ENCODE assay signal across 8 cellular contexts in the genomic region with DNA sequence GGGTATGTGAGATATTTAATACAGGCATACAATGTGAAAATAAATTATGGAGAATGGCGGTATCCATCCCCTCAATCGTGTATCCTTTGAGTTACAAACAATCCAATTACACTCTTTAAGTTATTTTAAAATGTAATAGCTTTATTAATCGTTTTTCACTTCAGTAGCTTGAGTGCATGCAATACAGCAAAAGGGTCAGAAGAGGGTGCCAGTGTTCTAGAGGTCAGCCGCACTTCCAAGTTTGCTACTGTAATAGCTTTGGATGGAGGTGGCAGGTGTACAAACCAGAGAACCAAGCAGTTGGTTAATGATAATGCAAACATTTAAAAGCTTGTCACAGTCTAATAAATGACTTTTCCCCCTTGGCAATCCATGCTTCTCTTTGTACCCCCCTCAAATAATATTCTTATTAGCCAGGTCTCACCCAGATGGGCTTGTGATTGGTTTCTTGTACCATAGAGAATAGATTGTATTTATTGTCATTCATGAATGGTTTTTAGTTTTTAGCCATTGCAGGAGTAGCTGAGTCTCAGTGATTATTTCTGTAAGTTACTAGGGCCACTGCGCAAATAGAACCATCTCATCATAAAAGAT.
A peak's percentile ranks its signal among the peaks of the same experiment; 100 is the strongest.
DNase-seq lines count a peak whose midpoint lies in the region; ATAC-seq and TF ChIP-seq lines count a peak whose summit lies in the region.

No MANE protein-coding gene starts in this region.

- H4K91ac ChIP-seq in H9 (ENCODE audit: insufficient read length, low read depth, low read length), result no peak overlapping the region

- H4K8ac ChIP-seq in H9 (replicated peaks; ENCODE audit: insufficient read length, low read depth, low read length), result no peak overlapping the region

- in situ Hi-C loops in ACHN (cut with HindIII; ENCODE audit: low pct_ligation_motif_present, low pct_unique_long_range_greater_than_20kb, low sequenced_read_pairs), result loop anchor here (10.0 kb wide), 1 partner anchor 457 kb away; no protein-coding TSS in a partner anchor

- H3K36me3 ChIP-seq in liver (ENCODE audit: control insufficient read depth in 4 of 4, insufficient read depth in 3 of 4, low read depth in 1 of 4, low read length in 3 of 4), result peaks cover 0 to 2% (median 0%) of the 10 kb centered on the region in 4 donors

- H2AFZ ChIP-seq in H9 (ENCODE audit: low read length), result no peak overlapping the region

- no peak overlapping the region for H3K4me2 ChIP-seq in H9 (ENCODE audit: insufficient read depth, insufficient read length, low read length)

- H4K20me1 ChIP-seq in H9 (ENCODE audit: control insufficient read depth, insufficient read depth, insufficient read length), result no peaks in the 10 kb centered on the region

- no peak overlapping the region for H3K23ac ChIP-seq in H9 (ENCODE audit: insufficient read length, low read depth, low read length)

- H3K27ac ChIP-seq in H9 (ENCODE audit: insufficient read length, low read depth, low read length) (no peak overlapping the region), coronary artery (no peak overlapping the region), liver (ENCODE audit: low read depth in 1 of 2, low read length in 2 of 2) (no peak overlapping the region)

- no peaks in the 10 kb centered on the region for H3K9me3 Mint-ChIP-seq in H9

- peaks cover 0 to 3% (median 0%) of the 10 kb centered on the region in 3 experiments; a peak in 2 of 7 replicates for H3K36me3 Mint-ChIP-seq in H9 (ENCODE audit: insufficient read depth in 1 of 3, low read depth in 3 of 3)

- no peaks in the 10 kb centered on the region for H3K79me2 ChIP-seq in H9 (ENCODE audit: insufficient read depth, low read length)

- TF ChIP-seq CTCF in H9 (conservative IDR thresholded peaks at IDR 0.05) (peak; percentile 98), coronary artery (IDR thresholded peaks at IDR 0.05) (peak; percentile 88), liver (IDR thresholded peaks at IDR 0.05; ENCODE audit: low read depth, low read length, missing input control) (peak; percentile 94)

- peak; percentile 98 to 99 for TF ChIP-seq RAD21 in liver (IDR thresholded peaks at IDR 0.05)

- no peak overlapping the region for H2BK12ac ChIP-seq in H9 (ENCODE audit: insufficient read length, low read depth, low read length)

- no peak overlapping the region for H3K18ac ChIP-seq in H9 (ENCODE audit: insufficient read length, low read depth, low read length)

- DNase-seq in ACHN (peak; percentile 84), H9 (peak; percentile 65), NCI-H510A treated with DMSO at 0.1 percent for 48 hours (lab: John Stamatoyannopoulos, UW) (peak; percentile 86), coronary artery (ENCODE audit: low spot score) (no peak)
- peak; percentile 52 to 66 for DNase-seq in activated CD4-positive, alpha-beta T cell treated with anti-CD3 and anti-CD28 coated beads for 4 hours
- DNase-seq in stimulated activated CD4-positive, alpha-beta T cell treated with anti-CD3 and anti-CD28 coated beads, TNF-alpha, amount 100 ng/mL, for 4 hours (ENCODE audit: low read depth in 3 of 3), result peak; percentile 21 to 52 (median 35)

- no peak overlapping the region for H3K14ac ChIP-seq in H9 (ENCODE audit: insufficient read depth, low read length)

- H3K27ac Mint-ChIP-seq in H9, result no peak overlapping the region

- WGBS in H9 (ENCODE audit: extremely low coverage, insufficient read length, low lambda C conversion rate), result no CpG with 5 or more reads among the region's 5 CpGs
- WGBS in liver, result 24% methylated on average over 5 of the region's 5 CpGs

- no peak overlapping the region for H3K4me3 Mint-ChIP-seq in H9

- H3K56ac ChIP-seq in H9 (ENCODE audit: insufficient read length, low read depth, low read length), result no peak overlapping the region

- H2BK5ac ChIP-seq in H9 (ENCODE audit: insufficient read length, low read length), result no peak overlapping the region

- H3K23me2 ChIP-seq in H9 (ENCODE audit: insufficient read length, low read depth, low read length, poor library complexity, severe bottlenecking), result no peaks in the 10 kb centered on the region

- no peaks in the 10 kb centered on the region for H3K79me1 ChIP-seq in H9 (ENCODE audit: insufficient read depth, low read depth, low read length, poor library complexity, severe bottlenecking)

- no peak overlapping the region for H3K4me3 ChIP-seq in coronary artery
- H3K4me3 ChIP-seq in liver (ENCODE audit: low read depth in 1 of 3, low read length in 3 of 3), result no peak overlapping the region

- H2BK20ac ChIP-seq in H9 (ENCODE audit: low read depth, low read length, poor library complexity, severe bottlenecking), result no peak overlapping the region

- no peaks in the 10 kb centered on the region for H3K4me1 ChIP-seq in H9 (ENCODE audit: insufficient read depth, low read length)
- no peaks in the 10 kb centered on the region for H3K4me1 ChIP-seq in liver (ENCODE audit: control insufficient read depth in 4 of 4, insufficient read depth in 4 of 4, low read length in 3 of 4)

- no peak overlapping the region for H4K5ac ChIP-seq in H9 (ENCODE audit: insufficient read length, low read depth, low read length)

- peaks cover 2% of the 10 kb centered on the region; the same call in 1 of the 2 replicates for H3K27me3 ChIP-seq in H9 (ENCODE audit: insufficient read depth, low read length)
- H3K27me3 ChIP-seq in liver (ENCODE audit: control insufficient read depth in 4 of 4, insufficient read depth in 4 of 4, low read length in 3 of 4), result no peaks in the 10 kb centered on the region

- no peak overlapping the region for H2BK15ac ChIP-seq in H9 (ENCODE audit: low read depth, low read length)

- no peak overlapping the region for H3K4ac ChIP-seq in H9 (ENCODE audit: low read depth, low read length)

- H2AK5ac ChIP-seq in H9 (ENCODE audit: insufficient read length, low read length), result no peak overlapping the region

- no peaks in the 10 kb centered on the region for H3K4me1 Mint-ChIP-seq in H9

- H3K9me3 ChIP-seq in H9 (ENCODE audit: control insufficient read depth, low read depth, low read length) (no peaks in the 10 kb centered on the region), liver (ENCODE audit: control insufficient read depth in 4 of 4, low read length in 3 of 4) (no peaks in the 10 kb centered on the region)

- peaks cover 33% of the 10 kb centered on the region for H3K27me3 Mint-ChIP-seq in H9 (ENCODE audit: low read depth)

- H3K9ac ChIP-seq in H9 (ENCODE audit: extremely low read depth, insufficient read length, low read length) (no peak overlapping the region), liver (ENCODE audit: low read depth in 1 of 2, low read length in 2 of 2) (no peak overlapping the region)

- no peak overlapping the region for H3T11ph ChIP-seq in H9 (ENCODE audit: low read length)

- H2BK120ac ChIP-seq in H9 (ENCODE audit: low read depth, low read length, poor library complexity, severe bottlenecking), result no peak overlapping the region

- ATAC-seq in HG03095 (IDR thresholded peaks at IDR 0.05; ENCODE audit: unreplicated experiment), result no peak

TF ChIP-seq in liver, 16 proteins besides CTCF, POLR2A, EP300 and RAD21 (continues in another document):
- TF ChIP-seq HNF4G (IDR thresholded peaks at IDR 0.05) (no peak), EGR1 (IDR thresholded peaks at IDR 0.05; ENCODE audit: low read depth in 2 of 2) (no peak), JUND (IDR thresholded peaks at IDR 0.05) (no peak), FOXA1 (IDR thresholded peaks at IDR 0.05) (no peak), SP1 (IDR thresholded peaks at IDR 0.05) (no peak), HNF4A (conservative IDR thresholded peaks at IDR 0.05) (no peak), TAF1 (conservative IDR thresholded peaks at IDR 0.05) (no peak), FOXA2 (IDR thresholded peaks at IDR 0.05) (no peak)
- TF ChIP-seq, protein P1, sequence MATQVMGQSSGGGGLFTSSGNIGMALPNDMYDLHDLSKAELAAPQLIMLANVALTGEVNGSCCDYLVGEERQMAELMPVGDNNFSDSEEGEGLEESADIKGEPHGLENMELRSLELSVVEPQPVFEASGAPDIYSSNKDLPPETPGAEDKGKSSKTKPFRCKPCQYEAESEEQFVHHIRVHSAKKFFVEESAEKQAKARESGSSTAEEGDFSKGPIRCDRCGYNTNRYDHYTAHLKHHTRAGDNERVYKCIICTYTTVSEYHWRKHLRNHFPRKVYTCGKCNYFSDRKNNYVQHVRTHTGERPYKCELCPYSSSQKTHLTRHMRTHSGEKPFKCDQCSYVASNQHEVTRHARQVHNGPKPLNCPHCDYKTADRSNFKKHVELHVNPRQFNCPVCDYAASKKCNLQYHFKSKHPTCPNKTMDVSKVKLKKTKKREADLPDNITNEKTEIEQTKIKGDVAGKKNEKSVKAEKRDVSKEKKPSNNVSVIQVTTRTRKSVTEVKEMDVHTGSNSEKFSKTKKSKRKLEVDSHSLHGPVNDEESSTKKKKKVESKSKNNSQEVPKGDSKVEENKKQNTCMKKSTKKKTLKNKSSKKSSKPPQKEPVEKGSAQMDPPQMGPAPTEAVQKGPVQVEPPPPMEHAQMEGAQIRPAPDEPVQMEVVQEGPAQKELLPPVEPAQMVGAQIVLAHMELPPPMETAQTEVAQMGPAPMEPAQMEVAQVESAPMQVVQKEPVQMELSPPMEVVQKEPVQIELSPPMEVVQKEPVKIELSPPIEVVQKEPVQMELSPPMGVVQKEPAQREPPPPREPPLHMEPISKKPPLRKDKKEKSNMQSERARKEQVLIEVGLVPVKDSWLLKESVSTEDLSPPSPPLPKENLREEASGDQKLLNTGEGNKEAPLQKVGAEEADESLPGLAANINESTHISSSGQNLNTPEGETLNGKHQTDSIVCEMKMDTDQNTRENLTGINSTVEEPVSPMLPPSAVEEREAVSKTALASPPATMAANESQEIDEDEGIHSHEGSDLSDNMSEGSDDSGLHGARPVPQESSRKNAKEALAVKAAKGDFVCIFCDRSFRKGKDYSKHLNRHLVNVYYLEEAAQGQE (IDR thresholded peaks at IDR 0.05), result no peak
- TF ChIP-seq, protein P2, sequence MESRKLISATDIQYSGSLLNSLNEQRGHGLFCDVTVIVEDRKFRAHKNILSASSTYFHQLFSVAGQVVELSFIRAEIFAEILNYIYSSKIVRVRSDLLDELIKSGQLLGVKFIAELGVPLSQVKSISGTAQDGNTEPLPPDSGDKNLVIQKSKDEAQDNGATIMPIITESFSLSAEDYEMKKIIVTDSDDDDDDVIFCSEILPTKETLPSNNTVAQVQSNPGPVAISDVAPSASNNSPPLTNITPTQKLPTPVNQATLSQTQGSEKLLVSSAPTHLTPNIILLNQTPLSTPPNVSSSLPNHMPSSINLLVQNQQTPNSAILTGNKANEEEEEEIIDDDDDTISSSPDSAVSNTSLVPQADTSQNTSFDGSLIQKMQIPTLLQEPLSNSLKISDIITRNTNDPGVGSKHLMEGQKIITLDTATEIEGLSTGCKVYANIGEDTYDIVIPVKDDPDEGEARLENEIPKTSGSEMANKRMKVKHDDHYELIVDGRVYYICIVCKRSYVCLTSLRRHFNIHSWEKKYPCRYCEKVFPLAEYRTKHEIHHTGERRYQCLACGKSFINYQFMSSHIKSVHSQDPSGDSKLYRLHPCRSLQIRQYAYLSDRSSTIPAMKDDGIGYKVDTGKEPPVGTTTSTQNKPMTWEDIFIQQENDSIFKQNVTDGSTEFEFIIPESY (IDR thresholded peaks at IDR 0.05), result no peak
- TF ChIP-seq, protein P3, sequence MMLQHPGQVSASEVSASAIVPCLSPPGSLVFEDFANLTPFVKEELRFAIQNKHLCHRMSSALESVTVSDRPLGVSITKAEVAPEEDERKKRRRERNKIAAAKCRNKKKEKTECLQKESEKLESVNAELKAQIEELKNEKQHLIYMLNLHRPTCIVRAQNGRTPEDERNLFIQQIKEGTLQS (IDR thresholded peaks at IDR 0.05), result no peak
